11 cellular contexts compared by ENCODE assay signal in the genomic region with DNA sequence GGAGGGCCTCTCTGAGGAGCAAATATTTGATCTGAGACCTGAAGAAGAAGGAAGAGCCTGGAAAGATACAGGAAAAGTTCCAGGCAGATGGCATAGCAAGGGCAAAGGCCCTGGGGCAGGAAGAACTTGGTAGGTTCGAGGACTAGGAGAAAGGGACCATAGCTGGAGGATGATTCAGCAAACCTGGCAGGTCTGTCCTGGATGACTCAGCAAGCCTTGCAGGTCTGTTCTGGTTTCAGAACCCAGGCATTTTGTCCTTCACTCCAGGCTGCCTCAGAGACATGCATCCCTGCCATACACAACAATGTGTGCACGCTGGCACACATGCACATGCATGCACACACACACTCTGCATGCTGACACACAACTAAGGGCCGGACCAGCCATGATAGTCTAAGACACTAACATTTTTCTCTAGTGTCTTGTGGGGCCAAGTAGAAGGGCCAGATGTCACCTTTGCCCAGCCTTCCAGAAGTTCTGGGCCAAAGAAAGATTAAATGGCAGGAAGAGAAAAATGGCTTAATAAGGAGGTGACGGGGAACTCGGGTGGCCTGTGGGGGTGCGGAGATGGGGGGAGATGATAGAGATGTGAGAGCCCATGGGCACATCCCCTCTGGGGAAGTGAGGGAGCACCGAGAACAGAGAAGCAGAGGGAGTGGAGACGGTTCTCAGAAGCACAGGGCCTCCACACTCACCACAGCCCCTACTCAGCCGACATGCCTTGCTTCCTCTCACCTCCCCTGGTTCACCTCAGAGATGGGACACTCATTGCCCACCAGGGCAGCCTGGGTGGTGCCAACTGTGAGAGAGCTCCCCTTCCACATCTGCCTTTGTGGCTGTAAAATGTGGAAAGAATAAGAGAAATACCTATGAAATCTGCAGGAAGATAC. TPM values are rescaled to one million over a fixed set of nuclear protein-coding genes. Genes with fewer than 3 reads are reported as not detected.
DNase-seq lines count a peak whose midpoint lies in the region; ATAC-seq, FAIRE-seq and TF ChIP-seq lines count a peak whose summit lies in the region.
"Had no signal": no experiment of that assay in that cellular context is flagged by ENCODE, and none has a peak within 500 bp of the region (broad histone marks: within the 10 kb centered on the region; RNA-seq: fewer than 3 reads in every experiment).

No MANE protein-coding gene starts in this region.

- H4K12ac ChIP-seq in trophoblast cell (ENCODE audit: low read depth, low read length), result no peak overlapping the region

- peak overlapping the region; percentile 34 for H3K27ac Mint-ChIP-seq in activated T-cell treated with anti-CD3 and anti-CD28 coated beads, Interleukin-2, amount 50 U/mL, for 24 hours

- peak overlapping the region; percentile 73 for H4K91ac ChIP-seq in trophoblast cell (ENCODE audit: low read depth, low read length)

- H3K9me3 Mint-ChIP-seq in activated T-cell treated with anti-CD3 and anti-CD28 coated beads, Interleukin-2, amount 50 U/mL, for 24 hours, result no peaks in the 10 kb centered on the region

- H4K8ac ChIP-seq in trophoblast cell (ENCODE audit: low read depth, low read length), result peak overlapping the region; percentile 30

- H3K18ac ChIP-seq in trophoblast cell (ENCODE audit: low read length), result no peak overlapping the region

- H2BK5ac ChIP-seq in trophoblast cell (ENCODE audit: low read depth, low read length, poor library complexity), result peak overlapping the region; percentile 32

- no peak for ATAC-seq in GM18519 (IDR thresholded peaks at IDR 0.05; ENCODE audit: low FRiP score, unreplicated experiment)

- H3K23ac ChIP-seq in trophoblast cell (ENCODE audit: low read length), result no peak overlapping the region

- H3K27ac ChIP-seq in trophoblast cell (ENCODE audit: low read depth, low read length), result peak overlapping the region; percentile 48

- H3K4me3 Mint-ChIP-seq in activated T-cell treated with anti-CD3 and anti-CD28 coated beads, Interleukin-2, amount 50 U/mL, for 24 hours, result no peak overlapping the region

- H2BK12ac ChIP-seq in trophoblast cell (ENCODE audit: low read length), result peak overlapping the region; percentile 63

- H2BK120ac ChIP-seq in trophoblast cell (ENCODE audit: insufficient read depth, low read length, poor library complexity), result peak overlapping the region; percentile 50

- H2AK5ac ChIP-seq in trophoblast cell (ENCODE audit: low read length), result peak overlapping the region; percentile 5

- no peaks in the 10 kb centered on the region for H3K27me3 Mint-ChIP-seq in activated T-cell treated with anti-CD3 and anti-CD28 coated beads, Interleukin-2, amount 50 U/mL, for 24 hours

- no peaks in the 10 kb centered on the region for H3K36me3 ChIP-seq in bronchial epithelial cell (ENCODE audit: control insufficient read depth, insufficient read depth, low read length)
- H3K36me3 ChIP-seq in trophoblast cell (ENCODE audit: control insufficient read depth in 1 of 2, insufficient read depth in 2 of 2, low read length in 2 of 2), result no peaks in the 10 kb centered on the region

- no peaks in the 10 kb centered on the region for H3K36me3 Mint-ChIP-seq in activated T-cell treated with anti-CD3 and anti-CD28 coated beads, Interleukin-2, amount 50 U/mL, for 24 hours (ENCODE audit: low read depth)

- H3K9ac ChIP-seq in trophoblast cell (ENCODE audit: low read length), result no peak overlapping the region

- H3K4me1 Mint-ChIP-seq in activated T-cell treated with anti-CD3 and anti-CD28 coated beads, Interleukin-2, amount 50 U/mL, for 24 hours (ENCODE audit: low read depth), result peaks cover 34% of the 10 kb centered on the region

- WGBS in trophoblast cell (ENCODE audit: extremely low coverage, insufficient coverage, insufficient read length), result no CpG with 5 or more reads among the region's 9 CpGs

- H3K79me2 ChIP-seq in trophoblast cell (ENCODE audit: control insufficient read depth, insufficient read depth, low read length, poor library complexity), result peaks cover 1% of the 10 kb centered on the region

- H3K79me1 ChIP-seq in trophoblast cell (ENCODE audit: low read length), result peaks cover 24% of the 10 kb centered on the region

- peak overlapping the region; percentile 68 for H3K14ac ChIP-seq in trophoblast cell (ENCODE audit: low read length)

- no peak overlapping the region for H3K4ac ChIP-seq in trophoblast cell (ENCODE audit: low read depth, low read length)

- H3K4me2 ChIP-seq in trophoblast cell (ENCODE audit: low read length), result no peak overlapping the region

- no peak overlapping the region for H2AFZ ChIP-seq in trophoblast cell (ENCODE audit: insufficient read depth, low read length, poor library complexity)

- DNase-seq in activated T-cell treated with anti-CD3 and anti-CD28 coated beads, Interleukin-2, amount 50 U/mL, for 24 hours, result no peak
- DNase-seq in activated T-cell treated with anti-CD3 and anti-CD28 coated beads for 4 hours (no peak), bronchial epithelial cell (ENCODE audit: low read depth) (peak; percentile 88), trophoblast cell (peak; percentile 65 to 88), anterior cingulate cortex (lab: John Stamatoyannopoulos, UW) (no peak), GDM1 (lab: John Stamatoyannopoulos, UW) (no peak)
- DNase-seq in NK-92 treated with Interleukin-12 subunit alpha and Interleukin-12 subunit beta, amount 100 ng/mL, for 24 hours (lab: John Stamatoyannopoulos, UW), result peak; percentile 30
- DNase-seq: activated CD4-positive, alpha-beta T cell treated with anti-CD3 and anti-CD28 coated beads, Interleukin-2, amount 50 U/mL, for 1 hour; AML-193; NCI-H1105 had no signal

- FAIRE-seq in bronchial epithelial cell (lab: Jason Lieb, UNC), result peak; percentile 79

- peaks cover 30 to 40% of the 10 kb centered on the region in 2 experiments for H3K4me1 ChIP-seq in trophoblast cell (ENCODE audit: control insufficient read depth in 1 of 2, insufficient read depth in 2 of 2, low read length in 2 of 2)

- H3K4me3 ChIP-seq in bronchial epithelial cell (ENCODE audit: low read depth, low read length) (no peak overlapping the region), trophoblast cell (ENCODE audit: low read depth, low read length) (no peak overlapping the region)

- H3K27me3 ChIP-seq in bronchial epithelial cell (ENCODE audit: control insufficient read depth, insufficient read depth, low read length) (no peaks in the 10 kb centered on the region), trophoblast cell (ENCODE audit: insufficient read depth, low read length) (no peaks in the 10 kb centered on the region)

- TF ChIP-seq CTCF in bronchial epithelial cell (IDR thresholded peaks at IDR 0.05; ENCODE audit: insufficient read depth, low read length, severe bottlenecking), result no peak

- peaks cover 2% of the 10 kb centered on the region for H3K9me3 ChIP-seq in trophoblast cell (ENCODE audit: insufficient read depth, low read depth, low read length)

RNA-seq across cellular contexts. Expression of a gene that starts 15.4 kb away (rescaled TPM):
- total RNA-seq in bronchial epithelial cell, result 432 and 548 TPM in 2 replicates
- polyA plus RNA-seq in trophoblast cell (2013), result 30.6 and 32.9 TPM in 2 replicates

RNA-seq across cellular contexts. Expression of a gene that starts 18.2 kb away (rescaled TPM):
- total RNA-seq in bronchial epithelial cell, result 2.1 and 4.4 TPM in 2 replicates
- 26.5 and 26.8 TPM in 2 replicates for polyA plus RNA-seq in trophoblast cell (2013)

RNA-seq across cellular contexts. Expression of a gene that starts 39.8 kb away (rescaled TPM):
- 0.90 and 3.4 TPM in 2 replicates for total RNA-seq in bronchial epithelial cell
- polyA plus RNA-seq in trophoblast cell (2013), result 15.3 and 15.5 TPM in 2 replicates

RNA-seq across cellular contexts. Expression of a gene that starts 42.9 kb away (rescaled TPM):
- 178 and 202 TPM in 2 replicates for total RNA-seq in bronchial epithelial cell
- polyA plus RNA-seq in trophoblast cell (2013), result 48.6 and 50.5 TPM in 2 replicates

Comparison
In these comparisons a context has a peak if more than half of its experiments do, and no peak if none do; other contexts are left out.
1. DNase-seq: peak in NK-92 treated with Interleukin-12 subunit alpha and Interleukin-12 subunit beta, amount 100 ng/mL, for 24 hours (single experiment), bronchial epithelial cell (single experiment) and trophoblast cell (2 of 2); none in activated T-cell treated with anti-CD3 and anti-CD28 coated beads, Interleukin-2, amount 50 U/mL, for 24 hours (single experiment), activated T-cell treated with anti-CD3 and anti-CD28 coated beads for 4 hours (single experiment), anterior cingulate cortex (0 of 58) and GDM1 (single experiment).